In genomic region chr2:75390184-75390583, GRCh38 we compare ENCODE assay signal across 18 cellular contexts.
DNase-seq lines count a peak whose midpoint lies in the region; ATAC-seq lines count a peak whose summit lies in the region.
"Had no signal": no experiment of that assay in that cellular context is flagged by ENCODE, and none has a peak within 500 bp of the region (broad histone marks: within the 10 kb centered on the region; RNA-seq: fewer than 3 reads in every experiment).

No MANE protein-coding gene starts in this region.

- peak; percentile 71 for ATAC-seq in left lobe of liver
- no peak for ATAC-seq in HG03460 (IDR thresholded peaks at IDR 0.05; ENCODE audit: unreplicated experiment)
- ATAC-seq in GM21737 (IDR thresholded peaks at IDR 0.05; ENCODE audit: unreplicated experiment) = no peak
- ATAC-seq: A549, SK-N-SH treated with all-trans-retinoic acid at 6 μM for 48 hours, T-cell had no signal

- DNase-seq in NCI-H146 (lab: John Stamatoyannopoulos, UW) (peak; percentile 7), NCI-H146 treated with DMSO at 0.1 percent for 48 hours (lab: John Stamatoyannopoulos, UW; ENCODE audit: unreplicated experiment) (no peak), Daoy (ENCODE audit: low read depth) (peak; percentile 18), NCI-H526 treated with DMSO at 0.1 percent for 48 hours (lab: John Stamatoyannopoulos, UW) (peak; percentile 12), left lobe of liver (ENCODE audit: low spot score) (no peak), DMS153 (lab: John Stamatoyannopoulos, UW) (no peak)
- DNase-seq: CD4-positive, alpha-beta memory T cell; DMS79; Kasumi-1; NCI-H2081 treated with DMSO at 0.1 percent for 48 hours; NCI-H226; NCI-H69; OCI-M1; T-cell had no signal

Comparison
In these comparisons a context has a peak if more than half of its experiments do, and no peak if none do; other contexts are left out.
1. DNase-seq: peak in NCI-H146 (single experiment), Daoy (single experiment) and NCI-H526 treated with DMSO at 0.1 percent for 48 hours (single experiment); none in NCI-H146 treated with DMSO at 0.1 percent for 48 hours (single experiment), left lobe of liver (single experiment) and DMS153 (single experiment).